23 cellular contexts compared by ENCODE assay signal in genomic region chr6:17684134-17684533, GRCh38. TPM values are rescaled to one million over a fixed set of nuclear protein-coding genes. Genes with fewer than 3 reads are reported as not detected.
DNase-seq lines count a peak whose midpoint lies in the region; ATAC-seq, FAIRE-seq and TF ChIP-seq lines count a peak whose summit lies in the region.
"Had no signal": no experiment of that assay in that cellular context is flagged by ENCODE, and none has a peak within 500 bp of the region (broad histone marks: within the 10 kb centered on the region; RNA-seq: fewer than 3 reads in every experiment).

No MANE protein-coding gene starts in this region.

- no peak overlapping the region for H2AFZ ChIP-seq in K562 (ENCODE audit: low read depth, low read length)
- H2AFZ ChIP-seq in neural progenitor cell (replicated peaks): no peak overlapping the region

- H3K27ac ChIP-seq in cardiac muscle cell (peak overlapping the region; percentile 35), HEK293 (ENCODE audit: extremely low read depth, low read depth, low read length) (no peak overlapping the region), K562 (ENCODE audit: extremely low read depth, low read depth, low read length) (no peak overlapping the region), neural progenitor cell (peak overlapping the region; percentile 45)

- peaks cover 2% of the 10 kb centered on the region for H3K27me3 Mint-ChIP-seq in neural progenitor cell (ENCODE audit: insufficient read depth, low read depth)

- no peaks in the 10 kb centered on the region for H3K4me1 Mint-ChIP-seq in neural progenitor cell

- H3K4me2 ChIP-seq in K562 (ENCODE audit: insufficient read depth, low read length) (no peak overlapping the region), neural progenitor cell (no peak overlapping the region)

- POLR2A ChIA-PET in HEK293 (lab: Yijun Ruan, JAX): interaction anchor here (1.1 to 1.2 kb wide), 2 partner anchors 23 to 84 kb away, joined by 3 to 8 read pairs; partner anchors contain the start of genes FAM8A1 and NUP153
- POLR2A ChIA-PET in K562 (lab: Yijun Ruan, JAX): interaction anchor here (0.5 to 2.8 kb wide), 8 partner anchors 8 to 132 kb away, joined by 3 to 7 read pairs (median 4); no protein-coding TSS in a partner anchor

- CTCF ChIA-PET in HEK293 (lab: Yijun Ruan, JAX): no interaction called here
- CTCF ChIA-PET in K562 (lab: Yijun Ruan, JAX; ENCODE audit: low intra/inter-chr PET ratio): no interaction called here

- H3K27ac Mint-ChIP-seq in neural progenitor cell: no peak overlapping the region

- no peak overlapping the region for H3K4me3 Mint-ChIP-seq in neural progenitor cell

- H3K36me3 ChIP-seq in cardiac muscle cell: peaks cover 10% of the 10 kb centered on the region
- peaks cover 29 to 69% of the 10 kb centered on the region in 2 experiments for H3K36me3 ChIP-seq in HEK293 (ENCODE audit: control insufficient read depth in 2 of 2, insufficient read depth in 1 of 2, low read length in 2 of 2)
- H3K36me3 ChIP-seq in K562 (ENCODE audit: control insufficient read depth, insufficient read depth, low read length): peaks cover 90% of the 10 kb centered on the region
- H3K36me3 ChIP-seq in neural progenitor cell: peaks cover 24% of the 10 kb centered on the region

- ATAC-seq in Right ventricle myocardium inferior (no peak), K562 (no peak)

- H3K9me3 ChIP-seq in cardiac muscle cell (ENCODE audit: low read depth) (no peaks in the 10 kb centered on the region), HEK293 (ENCODE audit: control insufficient read depth, insufficient read depth, low read depth, low read length) (no peaks in the 10 kb centered on the region), K562 (replicated peaks; ENCODE audit: control insufficient read depth, insufficient read depth, low read depth, low read length) (no peaks in the 10 kb centered on the region), neural progenitor cell (ENCODE audit: low read depth) (no peaks in the 10 kb centered on the region)

- TF ChIP-seq POLR2A in K562 (conservative IDR thresholded peaks at IDR 0.05): no peak

- in situ Hi-C loops in K562 (cut with MboI): no loop called here

- H3K4me3 ChIP-seq in cardiac muscle cell (no peak overlapping the region), HEK293 (ENCODE audit: low read depth, low read length) (no peak overlapping the region), K562 (no peak overlapping the region), neural progenitor cell (no peak overlapping the region)

- 88% methylated on average over 1 of the region's 1 CpG for WGBS in K562 (ENCODE audit: insufficient coverage, low coverage, missing lambda C conversion rate)

- TF ChIP-seq EP300 in K562 (IDR thresholded peaks at IDR 0.05; ENCODE audit: low read length): no peak

- H3K27me3 ChIP-seq in cardiac muscle cell (no peaks in the 10 kb centered on the region), K562 (ENCODE audit: control insufficient read depth in 2 of 2, insufficient read depth in 2 of 2, low read length in 2 of 2) (no peaks in the 10 kb centered on the region), neural progenitor cell (no peaks in the 10 kb centered on the region)

- H3K9ac ChIP-seq in K562 (ENCODE audit: insufficient read depth in 1 of 2, low read depth in 2 of 2, low read length in 2 of 2): no peak overlapping the region
- H3K9ac ChIP-seq in neural progenitor cell: no peak overlapping the region

- no peak for DNase-seq in cardiac muscle cell (ENCODE audit: low read depth in 1 of 2, low spot score in 1 of 2)
- DNase-seq in Right ventricle myocardium inferior (ENCODE audit: missing footprints): no peak
- DNase-seq in K562 (ENCODE audit: extremely low read depth in 1 of 4, low spot score in 3 of 4): no peak
- no peak for DNase-seq in neural progenitor cell (ENCODE audit: low spot score)
- no peak for DNase-seq in HuH-7.5 (ENCODE audit: low spot score)
- DNase-seq in stimulated activated naive CD4-positive, alpha-beta T cell treated with Interleukin-2 at 50 U/mL for 16 hours (lab: John Stamatoyannopoulos, UW): no peak
- no peak for DNase-seq in activated CD4-positive, alpha-beta T cell treated with anti-CD3 and anti-CD28 coated beads, Interleukin-2, amount 50 U/mL, for 48 hours
- DNase-seq: 8988T, AML-193, C1 segment of cervical spinal cord, H7, Kasumi-1, MM.1S, NCI-H1048, NCI-H1417 treated with DMSO at 0.1 percent for 48 hours, NCI-H187, NCI-H446 treated with DMSO at 0.1 percent for 48 hours, NCI-H526 treated with DMSO at 0.1 percent for 48 hours, Right ventricle myocardium superior had no signal

- intact Hi-C loops in Right ventricle myocardium inferior (cut with DNase I): no loop called here
- intact Hi-C loops in K562 (cut with micrococcal nuclease): no loop called here

- no peak for TF ChIP-seq CTCF in cardiac muscle cell (IDR thresholded peaks at IDR 0.05; ENCODE audit: low read depth, low read length)
- TF ChIP-seq CTCF in HEK293 (tag by site-specific recombination; IDR thresholded peaks at IDR 0.05): no peak
- TF ChIP-seq CTCF in K562 (IDR thresholded peaks at IDR 0.05 in 2 of 3, conservative IDR thresholded peaks at IDR 0.05 in 1 of 3; ENCODE audit: insufficient read depth in 2 of 3, low read depth in 1 of 3, low read length in 3 of 3): no peak
- no peak for TF ChIP-seq CTCF in neural progenitor cell (IDR thresholded peaks at IDR 0.05)

- peaks cover 5% of the 10 kb centered on the region for H3F3A ChIP-seq in neural progenitor cell (ENCODE audit: low read depth)

- H3K9me1 ChIP-seq in K562 (ENCODE audit: control insufficient read depth, insufficient read depth, low read length): no peaks in the 10 kb centered on the region

- H3K4me1 ChIP-seq in cardiac muscle cell (ENCODE audit: low read depth) (no peaks in the 10 kb centered on the region), HEK293 (ENCODE audit: control insufficient read depth, insufficient read depth, low read length) (no peaks in the 10 kb centered on the region), K562 (replicated peaks in 1 of 2; ENCODE audit: control insufficient read depth in 2 of 2, insufficient read depth in 2 of 2, low read length in 2 of 2) (no peaks in the 10 kb centered on the region), neural progenitor cell (peaks cover 3% of the 10 kb centered on the region)

- no peaks in the 10 kb centered on the region for H3K9me3 Mint-ChIP-seq in neural progenitor cell

- FAIRE-seq in K562 (lab: Jason Lieb, UNC): no peak
- FAIRE-seq: G401.6, GM19239, HTR-8/SVneo had no signal

- H3K79me2 ChIP-seq in K562 (ENCODE audit: control insufficient read depth, insufficient read depth, low read length) (peaks cover 99% of the 10 kb centered on the region), neural progenitor cell (ENCODE audit: low read depth) (peaks cover 100% of the 10 kb centered on the region)

- TSS peak; percentile 4 for BruUV-seq in K562 (replicated peaks; lab: Mats Ljungman, UMichigan)

- TF ChIP-seq RAD21 in K562 (CRISPR knock-in tag; conservative IDR thresholded peaks at IDR 0.05 in 1 of 2, IDR thresholded peaks at IDR 0.05 in 1 of 2): no peak

- H3K36me3 Mint-ChIP-seq in neural progenitor cell: peaks cover 60% of the 10 kb centered on the region

- H4K20me1 ChIP-seq in K562 (replicated peaks; ENCODE audit: control insufficient read depth, insufficient read depth, low read length): peaks cover 15% of the 10 kb centered on the region
- peaks cover 46% of the 10 kb centered on the region for H4K20me1 ChIP-seq in neural progenitor cell (ENCODE audit: low read depth)

TF ChIP-seq in HEK293, 187 proteins besides CTCF, POLR2A, EP300 and RAD21:
- TF ChIP-seq ZNF654 (tag by site-specific recombination; IDR thresholded peaks at IDR 0.05; ENCODE audit: low read depth): no peak
- TF ChIP-seq SCRT1 (tag by site-specific recombination; IDR thresholded peaks at IDR 0.05; ENCODE audit: borderline replicate concordance): 0 out of 2 replicates have a peak, but pooled peaks have one; percentile 18
- TF ChIP-seq SCRT2 (tag by site-specific recombination; IDR thresholded peaks at IDR 0.05): peak; percentile 87
- no peak for TF ChIP-seq ZNF548 (tag by site-specific recombination; IDR thresholded peaks at IDR 0.05)

TF ChIP-seq in K562, 482 proteins besides CTCF, POLR2A, EP300 and RAD21:
- TF ChIP-seq FOSL1 (tag; conservative IDR thresholded peaks at IDR 0.05) (no peak), ZNF24 (IDR thresholded peaks at IDR 0.05) (no peak), SAFB (IDR thresholded peaks at IDR 0.05; ENCODE audit: borderline replicate concordance, low read depth, low read length) (no peak), CHCHD3 (CRISPR knock-in tag; IDR thresholded peaks at IDR 0.05) (no peak), CBFB (CRISPR knock-in tag; IDR thresholded peaks at IDR 0.05) (no peak), TCF3 (CRISPR knock-in tag; IDR thresholded peaks at IDR 0.05) (no peak), ZNF583 (CRISPR knock-in tag; IDR thresholded peaks at IDR 0.05) (no peak)

RNA-seq across cellular contexts. Expression of gene NUP153, which starts 22.6 kb away (rescaled TPM):
- 18.1 and 26.2 TPM in 2 replicates for total RNA-seq in cardiac muscle cell
- polyA plus RNA-seq in cardiac muscle cell: 9.2 and 14.8 TPM in 2 replicates
- total RNA-seq in Right ventricle myocardium inferior: 23.5 TPM
- 74.3 and 181 TPM in 2 replicates for total RNA-seq in K562 (2011; cell fraction: chromatin; rRNA removed; ENCODE audit: low replicate concordance)
- 48.2 and 59.3 TPM in 2 replicates for total RNA-seq in K562 (2011; cell fraction: nucleolus; rRNA removed)
- 75.8 and 76.4 TPM in 2 replicates for total RNA-seq in K562 (2011; cell fraction: nucleoplasm; rRNA removed)
- total RNA-seq in K562 (2014; rRNA removed): 61.1 and 75.3 TPM in 2 replicates
- 84.8 and 96.0 TPM in 2 replicates for total RNA-seq in K562 (2014; rRNA removed; fragmentation: Illumina TruSeq; extraction: Trizol)
- 82.3 and 89.0 TPM in 2 replicates for total RNA-seq in K562 (2015; rRNA removed; fragmentation: Illumina TruSeq; extraction: Trizol)
- 104 and 108 TPM in 2 replicates for total RNA-seq in K562 (2021)
- polyA plus RNA-seq in K562 (2011; rRNA removed): 91.5 and 110 TPM in 2 replicates
- polyA plus RNA-seq in K562 (2011; cell fraction: cytosol; rRNA removed): 68.3 and 73.2 TPM in 2 replicates
- polyA plus RNA-seq in K562 (2011; cell fraction: nucleus; rRNA removed): 93.8 and 98.5 TPM in 2 replicates
- 48.9 and 59.8 TPM in 2 replicates for polyA plus RNA-seq in K562 (2012)
- polyA plus RNA-seq in K562 (2014; fragmentation: Illumina TruSeq; extraction: Trizol): 96.4 and 110 TPM in 2 replicates
- 10 to 100 TPM; 21.9 to 31.8 TPM for polyA plus RNA-seq in K562 (2014; fragmentation: Nextera tagmentation; extraction: Ambion mirVana)
- 72.4 and 72.8 TPM in 2 replicates for polyA plus RNA-seq in K562 (2014; rRNA removed)
- 136 and 137 TPM in 2 replicates for polyA minus RNA-seq in K562 (2011; rRNA and poly(A)+ RNA removed)
- 54.4 and 71.0 TPM in 2 replicates for polyA minus RNA-seq in K562 (2011; cell fraction: cytosol; rRNA and poly(A)+ RNA removed)
- 37.6 and 61.4 TPM in 2 replicates for polyA minus RNA-seq in K562 (2011; cell fraction: nucleus; rRNA and poly(A)+ RNA removed)
- 62.5 and 68.7 TPM in 2 replicates for total RNA-seq in neural progenitor cell (ENCODE audit: low replicate concordance)

Comparison
In these comparisons a context has a peak if more than half of its experiments do, and no peak if none do; other contexts are left out.
1. H3K27ac ChIP-seq: peak in cardiac muscle cell (single experiment) and neural progenitor cell (single experiment); none in HEK293 (single experiment) and K562 (single experiment).